Comparison of ENCODE assay signal across 31 cellular contexts in genomic region chr11:111353776-111354600, GRCh38. TPM values are rescaled to one million over a fixed set of nuclear protein-coding genes. Genes with fewer than 3 reads are reported as not detected.
DNase-seq lines count a peak whose midpoint lies in the region; TF ChIP-seq lines count a peak whose summit lies in the region.
"Had no signal": no experiment of that assay in that cellular context is flagged by ENCODE, and none has a peak within 500 bp of the region (broad histone marks: within the 10 kb centered on the region; RNA-seq: fewer than 3 reads in every experiment).

No MANE protein-coding gene starts in this region.

- peaks cover 6% of the 10 kb centered on the region; the same call in 1 of the 2 replicates for H3K9me3 ChIP-seq in BLaER1
- H3K9me3 ChIP-seq in colonic mucosa, result no peaks in the 10 kb centered on the region
- H3K9me3 ChIP-seq in prostate gland, result no peaks in the 10 kb centered on the region
- H3K9me3 ChIP-seq in mesenchymal stem cell (ENCODE audit: control insufficient read depth, low read length), result no peaks in the 10 kb centered on the region
- no peaks in the 10 kb centered on the region for H3K9me3 ChIP-seq in thyroid gland
- H3K9me3 ChIP-seq: SJCRH30, thoracic aorta, vagina had no signal

- H3K79me1 ChIP-seq in mesenchymal stem cell (replicated peaks; ENCODE audit: low read length, poor library complexity, severe bottlenecking), result no peaks in the 10 kb centered on the region

- H3K4me3 ChIP-seq in BLaER1 (no peak overlapping the region), colonic mucosa (no peak overlapping the region), prostate gland (no peak overlapping the region), mesenchymal stem cell (ENCODE audit: insufficient read depth in 1 of 2, low read depth in 1 of 2, low read length in 2 of 2) (no peak overlapping the region), thyroid gland (replicated peaks in 1 of 3) (no peak overlapping the region)
- H3K4me3 ChIP-seq: SJCRH30, thoracic aorta, vagina had no signal

- no peak overlapping the region for H4K91ac ChIP-seq in mesenchymal stem cell (ENCODE audit: low read length)

- peak overlapping the region; percentile 14; the same call in 1 of the 2 replicates for H3K4me2 ChIP-seq in BLaER1
- no peak overlapping the region for H3K4me2 ChIP-seq in mesenchymal stem cell (ENCODE audit: low read length, poor library complexity, severe bottlenecking)

- WGBS in prostate gland, result 96% methylated on average over 16 of the region's 16 CpGs
- WGBS in mesenchymal stem cell, result 93% methylated on average over 15 of the region's 16 CpGs
- WGBS in thyroid gland, 2 donors, result 95% methylated on average over 16 of the region's 16 CpGs

- H3K27ac ChIP-seq in BLaER1 (peak overlapping the region; percentile 22), colonic mucosa (peak overlapping the region; percentile 41), prostate gland (peak overlapping the region; percentile 56 to 57), mesenchymal stem cell (ENCODE audit: low read length, poor library complexity, severe bottlenecking) (no peak overlapping the region), thyroid gland (no peak overlapping the region)
- H3K27ac ChIP-seq: SJCRH30, thoracic aorta, vagina had no signal

- no peak for DNase-seq in colonic mucosa
- no peak for DNase-seq in prostate gland (ENCODE audit: low spot score)
- no peak for DNase-seq in mesenchymal stem cell
- DNase-seq in thyroid gland, result no peak
- no peak for DNase-seq in NCI-H2171 treated with DMSO at 0.1 percent for 48 hours (lab: John Stamatoyannopoulos, UW)
- DNase-seq in stimulated activated CD4-positive, alpha-beta T cell treated with anti-CD3 and anti-CD28 coated beads, Interleukin-2, amount 100 ng/mL, for 24 hours, result no peak
- DNase-seq: activated CD4-positive, alpha-beta T cell treated with anti-CD3 and anti-CD28 coated beads for 48 hours; activated gamma-delta T cell; activated naive CD8-positive, alpha-beta T cell treated with anti-CD3 and anti-CD28 coated beads, Interleukin-2, amount 50 U/mL, for 24 hours; activated T-cell treated with anti-CD3 and anti-CD28 coated beads, Interleukin-2, amount 50 U/mL, for 24 hours; DMS153; foreskin fibroblast; IMR-90; left ventricle myocardium superior; midbrain; natural killer cell; NCI-H146; NCI-H446; NCI-H748 treated with DMSO at 0.1 percent for 48 hours; RPMI8226; SJCRH30; stimulated activated CD4-positive, alpha-beta T cell treated with anti-CD3 and anti-CD28 coated beads, Interleukin-15, amount 100 ng/mL, for 24 hours; SW 1271 had no signal

- no peak overlapping the region for H3K18ac ChIP-seq in mesenchymal stem cell (ENCODE audit: low read depth in 1 of 2, low read length in 2 of 2)

- no peak overlapping the region for H4K8ac ChIP-seq in mesenchymal stem cell (ENCODE audit: low read length)

- H3K4ac ChIP-seq in mesenchymal stem cell (ENCODE audit: low read depth in 1 of 2, low read length in 2 of 2), result no peak overlapping the region

- H3K36me3 ChIP-seq in BLaER1 (peaks cover 84% of the 10 kb centered on the region), colonic mucosa (no peaks in the 10 kb centered on the region), prostate gland (no peaks in the 10 kb centered on the region), mesenchymal stem cell (ENCODE audit: control insufficient read depth in 1 of 2, insufficient read depth in 2 of 2, low read depth in 1 of 2, low read length in 2 of 2) (no peaks in the 10 kb centered on the region), thyroid gland (no peaks in the 10 kb centered on the region)
- H3K36me3 ChIP-seq: SJCRH30, thoracic aorta, vagina had no signal

- H2AFZ ChIP-seq in mesenchymal stem cell (ENCODE audit: low read depth, low read length), result no peak overlapping the region

- H3K27me3 ChIP-seq in BLaER1, result no peaks in the 10 kb centered on the region
- no peaks in the 10 kb centered on the region for H3K27me3 ChIP-seq in colonic mucosa
- H3K27me3 ChIP-seq in prostate gland (replicated peaks; ENCODE audit: insufficient read depth), result no peaks in the 10 kb centered on the region
- peaks cover 0 to 29% of the 10 kb centered on the region in 2 experiments for H3K27me3 ChIP-seq in mesenchymal stem cell (ENCODE audit: control insufficient read depth in 1 of 2, insufficient read depth in 1 of 2, low read length in 2 of 2)
- no peaks in the 10 kb centered on the region for H3K27me3 ChIP-seq in thyroid gland
- H3K27me3 ChIP-seq: SJCRH30, vagina had no signal

- H3K9ac ChIP-seq in BLaER1 (no peak overlapping the region), colonic mucosa (ENCODE audit: low read depth in 2 of 2, low read length in 2 of 2) (no peak overlapping the region), mesenchymal stem cell (ENCODE audit: low read length) (no peak overlapping the region)

- peaks cover 42% of the 10 kb centered on the region for H4K20me1 ChIP-seq in BLaER1

- no peak overlapping the region for H3K14ac ChIP-seq in mesenchymal stem cell (ENCODE audit: low read length in 2 of 2)

- intact Hi-C loops in colonic mucosa (cut with DNase I), result no loop called here
- intact Hi-C loops in prostate gland (cut with DNase I), result no loop called here
- intact Hi-C loops in thyroid gland (cut with DNase I), result no loop called here

- H2BK15ac ChIP-seq in mesenchymal stem cell (ENCODE audit: low read depth, poor library complexity, severe bottlenecking), result no peak overlapping the region

- no peak overlapping the region for H2BK12ac ChIP-seq in mesenchymal stem cell (ENCODE audit: low read length in 2 of 2)

- no peak overlapping the region for H2BK5ac ChIP-seq in mesenchymal stem cell (ENCODE audit: low read depth, low read length, poor library complexity, severe bottlenecking)

- no peak overlapping the region for H2BK120ac ChIP-seq in mesenchymal stem cell (ENCODE audit: low read depth, low read length)

- TF ChIP-seq POLR2A in GM19193 (IDR thresholded peaks at IDR 0.05; ENCODE audit: extremely low read depth, insufficient read depth, insufficient read length) (peak; percentile 48), prostate gland (IDR thresholded peaks at IDR 0.05) (no peak), thyroid gland (IDR thresholded peaks at IDR 0.05) (no peak)

- H3K4me1 ChIP-seq in BLaER1 (peaks cover 34% of the 10 kb centered on the region), colonic mucosa (no peaks in the 10 kb centered on the region), prostate gland (replicated peaks) (no peaks in the 10 kb centered on the region), mesenchymal stem cell (ENCODE audit: control insufficient read depth, insufficient read depth, low read depth, low read length) (no peaks in the 10 kb centered on the region), thyroid gland (no peaks in the 10 kb centered on the region)
- H3K4me1 ChIP-seq: SJCRH30 had no signal

- TF ChIP-seq CTCF in colonic mucosa (IDR thresholded peaks at IDR 0.05), result no peak
- no peak for TF ChIP-seq CTCF in prostate gland (IDR thresholded peaks at IDR 0.05)
- no peak for TF ChIP-seq CTCF in thyroid gland (IDR thresholded peaks at IDR 0.05)

- H2AK5ac ChIP-seq in mesenchymal stem cell (ENCODE audit: low read length, severe bottlenecking), result no peak overlapping the region

- H3K23ac ChIP-seq in mesenchymal stem cell (ENCODE audit: low read length in 2 of 2), result no peak overlapping the region

RNA-seq across cellular contexts. Expression of gene POU2AF1, which starts 25.1 kb away (rescaled TPM):
- total RNA-seq in colonic mucosa (1 to 10 TPM; 3.1 to 3.7 TPM), prostate gland (1 to 10 TPM in 1 of 2 donors, under 1 TPM in 1; 0.74 to 1.5 TPM), thyroid gland (under 1 TPM in 1 of 4 donors, not detected in 3; 0.54 TPM)
- polyA plus RNA-seq in mesenchymal stem cell (2013, experiment 1 of 2), result not detected
- polyA plus RNA-seq in mesenchymal stem cell (2013, experiment 2 of 2), result not detected
- total RNA-seq: astrocyte, IMR-90, osteoblast, SJCRH30, thoracic aorta, vagina had no signal
- polyA plus RNA-seq: BJ, IMR-90, keratinocyte had no signal

RNA-seq across cellular contexts. Expression of gene POU2AF3, which starts 55.6 kb away (rescaled TPM):
- total RNA-seq in colonic mucosa (1 to 10 TPM; 4.5 to 7.9 TPM), prostate gland (1 to 10 TPM; 7.7 to 9.5 TPM), thyroid gland (1 to 10 TPM in 3 of 4 donors, not detected in 1; 2.0 to 5.0 (median 4.6) TPM)
- 0.04 TPM for polyA plus RNA-seq in mesenchymal stem cell (2013, experiment 1 of 2)
- not detected for polyA plus RNA-seq in mesenchymal stem cell (2013, experiment 2 of 2)
- total RNA-seq: IMR-90, natural killer cell, SJCRH30 had no signal
- polyA plus RNA-seq: BJ, keratinocyte had no signal

Comparison
In these comparisons a context has a peak if more than half of its experiments do, and no peak if none do; other contexts are left out.
1. H3K27ac ChIP-seq: peak in BLaER1 (single experiment), colonic mucosa (single experiment) and prostate gland (2 of 2); none in mesenchymal stem cell (single experiment) and thyroid gland (0 of 3).